In genomic region chr4:87543835-87544461, GRCh38 we compare ENCODE assay signal across 8 cellular contexts. TPM values are rescaled to one million over a fixed set of nuclear protein-coding genes. Genes with fewer than 3 reads are reported as not detected.
DNase-seq lines count a peak whose midpoint lies in the region; ATAC-seq and TF ChIP-seq lines count a peak whose summit lies in the region.

No MANE protein-coding gene starts in this region.

- CTCF ChIA-PET in AG04449 (lab: Yijun Ruan, JAX) (interaction anchor here (0.7 to 3.9 kb wide), 23 partner anchors 8 to 443 kb away, joined by 3 to 66 read pairs (median 4); partner anchors contain the start of genes MEPE and SPARCL1), HEK293 (lab: Yijun Ruan, JAX) (interaction anchor here (0.6 to 2.2 kb wide), 11 partner anchors 9 to 431 kb away, joined by 3 to 17 read pairs (median 4); partner anchors contain the start of gene SPP1)

- H3K9me3 ChIP-seq in HEK293 (ENCODE audit: control insufficient read depth, insufficient read depth, low read depth, low read length) = no peaks in the 10 kb centered on the region
- H3K9me3 ChIP-seq in adipocyte (ENCODE audit: control insufficient read depth, low read length) = no peaks in the 10 kb centered on the region
- H3K9me3 ChIP-seq in hepatocyte (ENCODE audit: low read depth) = no peaks in the 10 kb centered on the region
- H3K9me3 ChIP-seq in upper lobe of left lung = no peaks in the 10 kb centered on the region

- H3K36me3 ChIP-seq in HEK293 (ENCODE audit: control insufficient read depth in 2 of 2, insufficient read depth in 1 of 2, low read length in 2 of 2) = no peaks in the 10 kb centered on the region
- no peaks in the 10 kb centered on the region for H3K36me3 ChIP-seq in adipocyte (ENCODE audit: control insufficient read depth, insufficient read depth, low read length, severe bottlenecking)
- H3K36me3 ChIP-seq in hepatocyte (replicated peaks; ENCODE audit: insufficient read depth, low read depth) = no peaks in the 10 kb centered on the region
- no peaks in the 10 kb centered on the region for H3K36me3 ChIP-seq in upper lobe of left lung

- DNase-seq in AG04449 (ENCODE audit: low read depth, low spot score) = no peak
- peak; percentile 68 for DNase-seq in adipocyte (ENCODE audit: low read depth)
- peak; percentile 61 for DNase-seq in hepatocyte (ENCODE audit: low spot score)
- DNase-seq in upper lobe of left lung = no peak
- DNase-seq in activated CD8-positive, alpha-beta memory T cell treated with anti-CD3 and anti-CD28 coated beads for 24 hours = no peak

- no peaks in the 10 kb centered on the region for H3K9me2 ChIP-seq in hepatocyte (replicated peaks; ENCODE audit: insufficient read depth)

- H2AFZ ChIP-seq in hepatocyte = no peak overlapping the region

- H3K9ac ChIP-seq in adipocyte (ENCODE audit: low read length) = no peak overlapping the region

- no peak for TF ChIP-seq POLR2A in upper lobe of left lung (IDR thresholded peaks at IDR 0.05)

- no peak overlapping the region for H3K4me2 ChIP-seq in hepatocyte

- 11% methylated on average over 3 of the region's 3 CpGs for WGBS in hepatocyte (ENCODE audit: low lambda C conversion rate, missing lambda C conversion rate)
- WGBS in upper lobe of left lung, 2 donors = 39 to 41% methylated on average over 2 to 3 of the region's 3 CpGs

- no peak for TF ChIP-seq EP300 in upper lobe of left lung (IDR thresholded peaks at IDR 0.05)

- H3K4me1 ChIP-seq in HEK293 (ENCODE audit: control insufficient read depth, insufficient read depth, low read length) (no peaks in the 10 kb centered on the region), adipocyte (ENCODE audit: control insufficient read depth, insufficient read depth, low read length) (peaks cover 7% of the 10 kb centered on the region), hepatocyte (ENCODE audit: insufficient read depth) (no peaks in the 10 kb centered on the region), upper lobe of left lung (peaks cover 0 to 8% (median 0%) of the 10 kb centered on the region in 4 donors)

- H3K27ac ChIP-seq in HEK293 (ENCODE audit: extremely low read depth, low read depth, low read length) (no peak overlapping the region), hepatocyte (no peak overlapping the region), upper lobe of left lung (no peak overlapping the region)

- no peaks in the 10 kb centered on the region for H4K20me1 ChIP-seq in hepatocyte (ENCODE audit: insufficient read depth, poor library complexity, severe bottlenecking)

- H3K79me2 ChIP-seq in hepatocyte = no peaks in the 10 kb centered on the region

- TF ChIP-seq CTCF in AG04449 (IDR thresholded peaks at IDR 0.05; ENCODE audit: insufficient read depth, low read length, missing control alignments) (peak; percentile 38), HEK293 (tag by site-specific recombination; IDR thresholded peaks at IDR 0.05) (no peak), hepatocyte (IDR thresholded peaks at IDR 0.05; ENCODE audit: poor library complexity) (peak; percentile 62), upper lobe of left lung (IDR thresholded peaks at IDR 0.05) (peak; percentile 25 to 51 (median 44))

- ATAC-seq in upper lobe of left lung (ENCODE audit: low FRiP score in 2 of 2) (peak in 1 of 2 donors; percentile 63), HG03280 (IDR thresholded peaks at IDR 0.05; ENCODE audit: unreplicated experiment) (no peak), GM19324 (IDR thresholded peaks at IDR 0.05; ENCODE audit: low FRiP score, unreplicated experiment) (no peak)

- POLR2A ChIA-PET in AG04449 (lab: Yijun Ruan, JAX) = no interaction called here
- POLR2A ChIA-PET in HEK293 (lab: Yijun Ruan, JAX) = no interaction called here

- no peak overlapping the region for H3K4me3 ChIP-seq in AG04449 (ENCODE audit: low read depth, low read length)
- H3K4me3 ChIP-seq in HEK293 (ENCODE audit: low read depth, low read length) = no peak overlapping the region
- H3K4me3 ChIP-seq in adipocyte (ENCODE audit: low read length) = no peak overlapping the region
- H3K4me3 ChIP-seq in hepatocyte = no peak overlapping the region
- H3K4me3 ChIP-seq in upper lobe of left lung = no peak overlapping the region

- no peaks in the 10 kb centered on the region for H3K27me3 ChIP-seq in adipocyte (replicated peaks; ENCODE audit: control insufficient read depth, insufficient read depth, low read length)
- peaks cover 2% of the 10 kb centered on the region for H3K27me3 ChIP-seq in hepatocyte
- H3K27me3 ChIP-seq in upper lobe of left lung = no peaks in the 10 kb centered on the region

TF ChIP-seq in HEK293, 187 proteins besides CTCF, POLR2A, EP300 and RAD21:
- TF ChIP-seq ZNF600 (tag by site-specific recombination; IDR thresholded peaks at IDR 0.05) (no peak), ZNF654 (tag by site-specific recombination; IDR thresholded peaks at IDR 0.05; ENCODE audit: low read depth) (peak; percentile 51), ZNF174 (tag by site-specific recombination; IDR thresholded peaks at IDR 0.05) (no peak)

RNA-seq across cellular contexts. Expression of gene SPARCL1, which starts 14.8 kb away (rescaled TPM):
- total RNA-seq in hepatocyte (37.9 and 45.4 TPM in 2 replicates), upper lobe of left lung (100 to 1,000 TPM; 145 to 406 (median 343) TPM)
- 15.2 and 15.7 TPM in 2 replicates for polyA plus RNA-seq in hepatocyte

Comparison
In these comparisons a context has a peak if more than half of its experiments do, and no peak if none do; other contexts are left out.
1. DNase-seq: peak in adipocyte (single experiment) and hepatocyte (single experiment); none in AG04449 (single experiment), upper lobe of left lung (0 of 2) and activated CD8-positive, alpha-beta memory T cell treated with anti-CD3 and anti-CD28 coated beads for 24 hours (single experiment).